Comparison of ENCODE assay signal across 26 cellular contexts in genomic region chr10:73426318-73426717, GRCh38.
"Had no signal": no experiment of that assay in that cellular context is flagged by ENCODE, and none has a peak within 500 bp of the region (broad histone marks: within the 10 kb centered on the region; RNA-seq: fewer than 3 reads in every experiment).

No MANE protein-coding gene starts in this region.

- ATAC-seq: activated T-helper 17 cell treated with anti-CD3 and anti-CD28 coated beads, Interleukin-2, amount 50 U/mL, for 72 hours; body of pancreas; T-helper 17 cell had no signal

- H3K9me3 Mint-ChIP-seq: activated CD4-positive, alpha-beta memory T cell treated with anti-CD3 and anti-CD28 coated beads for 36 hours; activated CD4-positive, alpha-beta T cell treated with anti-CD3 and anti-CD28 coated beads, Interleukin-2, amount 10 ng/mL, durations not matched to agents 7 days and 5 days; activated naive CD4-positive, alpha-beta T cell treated with anti-CD3 and anti-CD28 coated beads for 36 hours; activated T-helper 17 cell treated with anti-CD3 and anti-CD28 coated beads, Interleukin-2, amount 50 U/mL, for 72 hours had no signal

- H3K4me3 Mint-ChIP-seq: activated CD4-positive, alpha-beta memory T cell treated with anti-CD3 and anti-CD28 coated beads for 36 hours; activated CD4-positive, alpha-beta T cell treated with anti-CD3 and anti-CD28 coated beads, Interleukin-2, amount 10 ng/mL, durations not matched to agents 7 days and 5 days; activated naive CD4-positive, alpha-beta T cell treated with anti-CD3 and anti-CD28 coated beads for 36 hours; activated naive CD8-positive, alpha-beta T cell; activated T-helper 17 cell treated with anti-CD3 and anti-CD28 coated beads, Interleukin-2, amount 50 U/mL, for 72 hours; T-helper 17 cell had no signal

- DNase-seq: activated CD4-positive, alpha-beta memory T cell treated with anti-CD3 and anti-CD28 coated beads for 36 hours; activated CD4-positive, alpha-beta T cell treated with anti-CD3 and anti-CD28 coated beads, Interleukin-2, amount 10 ng/mL, durations not matched to agents 7 days and 5 days; activated CD4-positive, CD25-positive, alpha-beta regulatory T cell; activated CD8-positive, alpha-beta memory T cell treated with anti-CD3 and anti-CD28 coated beads for 24 hours; activated gamma-delta T cell; activated naive CD4-positive, alpha-beta T cell treated with anti-CD3 and anti-CD28 coated beads for 36 hours; activated T-cell treated with anti-CD3 and anti-CD28 coated beads for 4 hours; adrenal gland; aorta; body of pancreas; central memory CD4-positive, alpha-beta T cell; NCI-H1092; NCI-H1417; NCI-H1694; NCI-H2029; NCI-H2107; NCI-H2171 treated with DMSO at 0.1 percent for 48 hours; NCI-H345; NCI-H510A; NCI-H526 treated with DMSO at 0.1 percent for 48 hours; NCI-H82; SIG-M5; T-helper 17 cell; T-helper 9 cell had no signal

- H3K27me3 Mint-ChIP-seq: activated CD4-positive, alpha-beta memory T cell treated with anti-CD3 and anti-CD28 coated beads for 36 hours; activated CD4-positive, alpha-beta T cell treated with anti-CD3 and anti-CD28 coated beads, Interleukin-2, amount 10 ng/mL, durations not matched to agents 7 days and 5 days; activated naive CD8-positive, alpha-beta T cell; activated T-helper 17 cell treated with anti-CD3 and anti-CD28 coated beads, Interleukin-2, amount 50 U/mL, for 72 hours; T-helper 17 cell had no signal

- H3K27ac Mint-ChIP-seq: activated CD4-positive, alpha-beta memory T cell treated with anti-CD3 and anti-CD28 coated beads for 36 hours; activated CD4-positive, alpha-beta T cell treated with anti-CD3 and anti-CD28 coated beads, Interleukin-2, amount 10 ng/mL, durations not matched to agents 7 days and 5 days; activated naive CD4-positive, alpha-beta T cell treated with anti-CD3 and anti-CD28 coated beads for 36 hours; activated naive CD8-positive, alpha-beta T cell; activated T-helper 17 cell treated with anti-CD3 and anti-CD28 coated beads, Interleukin-2, amount 50 U/mL, for 72 hours; T-helper 17 cell had no signal

- H3K4me1 Mint-ChIP-seq: activated CD4-positive, alpha-beta T cell treated with anti-CD3 and anti-CD28 coated beads, Interleukin-2, amount 10 ng/mL, durations not matched to agents 7 days and 5 days; activated T-helper 17 cell treated with anti-CD3 and anti-CD28 coated beads, Interleukin-2, amount 50 U/mL, for 72 hours; T-helper 17 cell had no signal
